23 cellular contexts compared by ENCODE assay signal in the genomic region with DNA sequence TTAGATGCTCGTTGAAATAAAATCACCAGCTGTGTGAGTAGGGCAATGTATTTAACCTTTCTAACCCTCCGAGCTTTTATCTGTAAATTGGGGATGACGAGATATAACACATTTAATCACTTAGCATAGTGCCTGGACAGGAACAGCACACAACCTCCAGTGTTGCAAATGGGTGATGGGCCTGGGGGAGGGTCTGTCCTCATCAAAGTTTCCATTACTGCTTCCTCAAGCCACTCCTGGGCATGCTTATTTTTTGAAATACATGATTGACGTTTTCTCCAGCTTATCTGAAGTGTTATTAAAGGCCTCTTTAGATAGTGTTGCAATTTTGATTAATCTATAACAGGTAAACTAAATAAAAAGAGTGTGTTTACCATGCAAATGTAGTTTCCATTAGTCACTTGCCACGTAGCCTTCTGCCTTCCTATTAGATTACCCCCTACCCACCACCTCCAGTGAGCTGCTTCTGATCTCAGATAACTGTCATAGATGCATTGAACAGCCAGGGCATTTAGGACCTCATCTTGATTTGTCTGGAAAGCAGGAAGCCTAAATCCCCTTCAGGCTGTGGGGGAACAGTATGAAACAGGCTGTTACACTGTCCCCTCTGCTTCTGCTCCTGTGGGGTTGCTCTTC.
"Had no signal": no experiment of that assay in that cellular context is flagged by ENCODE, and none has a peak within 500 bp of the region (broad histone marks: within the 10 kb centered on the region; RNA-seq: fewer than 3 reads in every experiment).

No MANE protein-coding gene starts in this region.

- H3K9me3 ChIP-seq: gastrocnemius medialis, prostate gland, stomach, thoracic aorta, transverse colon had no signal

- H3K4me3 ChIP-seq: dorsolateral prefrontal cortex, gastrocnemius medialis, neural progenitor cell, prostate gland, stomach, thoracic aorta, transverse colon had no signal

- H3K27ac ChIP-seq: dorsolateral prefrontal cortex, gastrocnemius medialis, neural progenitor cell, parathyroid adenoma, prostate gland, stomach, thoracic aorta, transverse colon had no signal

- H3K27me3 ChIP-seq: dorsolateral prefrontal cortex, gastrocnemius medialis, neural progenitor cell, stomach, transverse colon had no signal

- H3K4me1 ChIP-seq: gastrocnemius medialis, neural progenitor cell, parathyroid adenoma, prostate gland, stomach, transverse colon had no signal

- ATAC-seq: gastrocnemius medialis, left ventricle myocardium superior, natural killer cell, sciatic nerve had no signal

- DNase-seq: central memory CD4-positive, alpha-beta T cell; cortex of kidney; dorsolateral prefrontal cortex; effector CD8-positive, alpha-beta T cell; gastrocnemius medialis; glutamatergic neuron; immature natural killer cell; left ventricle myocardium superior; mammary epithelial cell; natural killer cell; occipital lobe; retina; stimulated activated CD4-positive, alpha-beta T cell treated with anti-CD3 and anti-CD28 coated beads, Interleukin-2, amount 100 ng/mL, for 24 hours; stimulated activated naive CD4-positive, alpha-beta T cell; stomach; substantia nigra; transverse colon had no signal

- FAIRE-seq: keratinocyte had no signal

- H3K36me3 ChIP-seq: gastrocnemius medialis, neural progenitor cell, prostate gland, stomach, thoracic aorta, transverse colon had no signal
